18 cellular contexts compared by ENCODE assay signal in the genomic region with DNA sequence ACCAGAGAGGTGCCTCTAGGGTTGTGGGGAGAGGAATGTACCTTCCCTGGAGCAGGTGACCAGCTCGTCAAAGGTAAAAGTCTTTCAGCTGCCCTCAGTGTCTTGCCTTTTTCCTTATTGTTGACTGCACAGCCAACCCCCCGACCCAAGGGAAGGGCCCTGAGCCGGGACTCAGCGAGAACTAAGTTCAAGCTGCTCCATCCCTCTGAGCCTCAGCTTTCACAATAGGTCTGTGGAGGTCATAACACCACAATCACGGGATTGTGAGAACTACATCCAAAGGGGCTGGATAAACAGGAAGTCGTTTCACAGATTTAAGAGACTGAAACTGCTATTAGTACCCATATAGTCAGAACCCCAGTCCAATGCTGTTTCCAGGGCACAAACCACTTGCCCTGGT. TPM values are rescaled to one million over a fixed set of nuclear protein-coding genes. Genes with fewer than 3 reads are reported as not detected.
DNase-seq lines count a peak whose midpoint lies in the region; ATAC-seq and TF ChIP-seq lines count a peak whose summit lies in the region.
"Had no signal": no experiment of that assay in that cellular context is flagged by ENCODE, and none has a peak within 500 bp of the region (broad histone marks: within the 10 kb centered on the region; RNA-seq: fewer than 3 reads in every experiment).

No MANE protein-coding gene starts in this region.

- H3K4me1 Mint-ChIP-seq in activated T-helper 17 cell treated with anti-CD3 and anti-CD28 coated beads, Interleukin-2, amount 50 U/mL, for 72 hours = peaks cover 7% of the 10 kb centered on the region

- TF ChIP-seq CTCF in gastroesophageal sphincter (IDR thresholded peaks at IDR 0.05) = no peak

- no peak overlapping the region for H3K4me3 Mint-ChIP-seq in activated T-helper 17 cell treated with anti-CD3 and anti-CD28 coated beads, Interleukin-2, amount 50 U/mL, for 72 hours
- H3K4me3 Mint-ChIP-seq: activated naive CD4-positive, alpha-beta T cell treated with anti-CD3 and anti-CD28 coated beads, Interleukin-2, amount 50 U/mL, for 24 hours had no signal

- no peak for ATAC-seq in activated T-helper 17 cell treated with anti-CD3 and anti-CD28 coated beads, Interleukin-2, amount 50 U/mL, for 72 hours (replicated peaks)
- ATAC-seq in gastroesophageal sphincter (peak; percentile 32), GM19023 (IDR thresholded peaks at IDR 0.05; ENCODE audit: unreplicated experiment) (no peak), GM18868 (IDR thresholded peaks at IDR 0.05; ENCODE audit: unreplicated experiment) (no peak), GM18498 (IDR thresholded peaks at IDR 0.05; ENCODE audit: unreplicated experiment) (no peak)
- ATAC-seq: stimulated activated naive CD8-positive, alpha-beta T cell treated with anti-CD3 and anti-CD28 coated beads, Interleukin-15, Interleukin-2, amounts not matched to agents 100 U/mL and 50 U/mL, for 24 hours had no signal

- no peaks in the 10 kb centered on the region for H3K9me3 Mint-ChIP-seq in activated T-helper 17 cell treated with anti-CD3 and anti-CD28 coated beads, Interleukin-2, amount 50 U/mL, for 72 hours
- H3K9me3 Mint-ChIP-seq: activated naive CD4-positive, alpha-beta T cell treated with anti-CD3 and anti-CD28 coated beads, Interleukin-2, amount 50 U/mL, for 24 hours had no signal

- TF ChIP-seq EP300 in gastroesophageal sphincter (IDR thresholded peaks at IDR 0.05) = no peak

- no peaks in the 10 kb centered on the region for H3K36me3 ChIP-seq in gastroesophageal sphincter

- H3K27ac Mint-ChIP-seq in activated T-helper 17 cell treated with anti-CD3 and anti-CD28 coated beads, Interleukin-2, amount 50 U/mL, for 72 hours = peak overlapping the region; percentile 78
- H3K27ac Mint-ChIP-seq: activated naive CD4-positive, alpha-beta T cell treated with anti-CD3 and anti-CD28 coated beads, Interleukin-2, amount 50 U/mL, for 24 hours had no signal

- no peak overlapping the region for H3K4me3 ChIP-seq in gastroesophageal sphincter

- H3K4me1 ChIP-seq in gastroesophageal sphincter = peaks cover 0 to 11% (median 5%) of the 10 kb centered on the region in 3 donors

- DNase-seq in HCEC 1CT (peak; percentile 71), renal cortical epithelial cell (ENCODE audit: low read depth) (peak; percentile 82), hippocampal formation (lab: John Stamatoyannopoulos, UW) (no peak)
- DNase-seq: activated CD4-positive, alpha-beta T cell treated with anti-CD3 and anti-CD28 coated beads for 1 hour; cerebellar nuclear complex; mammary epithelial cell; stimulated activated CD4-positive, alpha-beta T cell treated with anti-CD3 and anti-CD28 coated beads, Interleukin-12 subunit alpha, Interleukin-12 subunit beta, amount 100 ng/mL, for 4 hours; stimulated activated naive CD8-positive, alpha-beta T cell treated with anti-CD3 and anti-CD28 coated beads, Interleukin-15, Interleukin-2, amounts not matched to agents 100 U/mL and 50 U/mL, for 24 hours; T-helper 2 cell had no signal

- no peak overlapping the region for H3K27ac ChIP-seq in gastroesophageal sphincter
- H3K27ac ChIP-seq: epithelial cell of prostate, RWPE1 had no signal

- no peaks in the 10 kb centered on the region for H3K9me3 ChIP-seq in gastroesophageal sphincter

- no peaks in the 10 kb centered on the region for H3K27me3 Mint-ChIP-seq in activated T-helper 17 cell treated with anti-CD3 and anti-CD28 coated beads, Interleukin-2, amount 50 U/mL, for 72 hours
- H3K27me3 Mint-ChIP-seq: activated naive CD4-positive, alpha-beta T cell treated with anti-CD3 and anti-CD28 coated beads, Interleukin-2, amount 50 U/mL, for 24 hours had no signal

- H3K27me3 ChIP-seq in gastroesophageal sphincter = no peaks in the 10 kb centered on the region

- no CpG with 5 or more reads among the region's 6 CpGs for WGBS in gastroesophageal sphincter (ENCODE audit: low coverage in 1 of 2), 2 donors

- no peaks in the 10 kb centered on the region for H3K36me3 Mint-ChIP-seq in activated T-helper 17 cell treated with anti-CD3 and anti-CD28 coated beads, Interleukin-2, amount 50 U/mL, for 72 hours (ENCODE audit: low read depth)
- H3K36me3 Mint-ChIP-seq: activated naive CD4-positive, alpha-beta T cell treated with anti-CD3 and anti-CD28 coated beads, Interleukin-2, amount 50 U/mL, for 24 hours had no signal

- no peak for TF ChIP-seq POLR2A in gastroesophageal sphincter (IDR thresholded peaks at IDR 0.05)

RNA-seq across cellular contexts. Expression of gene KRT36, which starts 2.6 kb away (rescaled TPM):
- total RNA-seq in activated T-helper 17 cell treated with anti-CD3 and anti-CD28 coated beads, Interleukin-2, amount 50 U/mL, for 72 hours = not detected
- total RNA-seq in gastroesophageal sphincter (not detected), renal cortical epithelial cell (not detected in 2 replicates)
- total RNA-seq: mammary epithelial cell, urinary bladder had no signal

RNA-seq across cellular contexts. Expression of gene KRT35, which starts 11.4 kb away (rescaled TPM):
- not detected for total RNA-seq in activated T-helper 17 cell treated with anti-CD3 and anti-CD28 coated beads, Interleukin-2, amount 50 U/mL, for 72 hours
- not detected for total RNA-seq in gastroesophageal sphincter
- total RNA-seq in renal cortical epithelial cell = not detected in 2 replicates
- total RNA-seq: mammary epithelial cell, urinary bladder had no signal

RNA-seq across cellular contexts. Expression of gene KRT13, which starts 13.1 kb away (rescaled TPM):
- not detected for total RNA-seq in activated T-helper 17 cell treated with anti-CD3 and anti-CD28 coated beads, Interleukin-2, amount 50 U/mL, for 72 hours
- 1,000 to 10,000 TPM in 1 of 4 donors, 100 to 1,000 TPM in 1, 10 to 100 TPM in 2; 20.7 to 1,501 (median 80.1) TPM for total RNA-seq in gastroesophageal sphincter
- total RNA-seq in renal cortical epithelial cell = not detected in 2 replicates

RNA-seq across cellular contexts. Expression of gene KRT32, which starts 25.2 kb away (rescaled TPM):
- not detected for total RNA-seq in activated T-helper 17 cell treated with anti-CD3 and anti-CD28 coated beads, Interleukin-2, amount 50 U/mL, for 72 hours
- total RNA-seq in gastroesophageal sphincter (under 1 TPM in 1 of 4 donors, not detected in 3; 0.13 TPM), renal cortical epithelial cell (not detected in 2 replicates)
- total RNA-seq: mammary epithelial cell, urinary bladder had no signal

RNA-seq across cellular contexts. Expression of gene KRT15, which starts 26.3 kb away (rescaled TPM):
- not detected for total RNA-seq in activated T-helper 17 cell treated with anti-CD3 and anti-CD28 coated beads, Interleukin-2, amount 50 U/mL, for 72 hours
- total RNA-seq in gastroesophageal sphincter (100 to 1,000 TPM in 1 of 4 donors, 1 to 10 TPM in 3; 1.2 to 129 (median 4.2) TPM), renal cortical epithelial cell (0.99 and 2.8 TPM in 2 replicates)

Comparison
In these comparisons a context has a peak if more than half of its experiments do, and no peak if none do; other contexts are left out.
1. DNase-seq: peak in HCEC 1CT (single experiment) and renal cortical epithelial cell (single experiment); none in hippocampal formation (0 of 2).
2. RNA of gene KRT13, which starts 13.1 kb away (total RNA-seq): 20.7 to 1,501 TPM in gastroesophageal sphincter; not detected in activated T-helper 17 cell treated with anti-CD3 and anti-CD28 coated beads, Interleukin-2, amount 50 U/mL, for 72 hours and not detected in renal cortical epithelial cell; every median in the first group is over 10 times any median in the second.